Comparison of ENCODE assay signal across 8 cellular contexts in genomic region chr17:6713130-6713917, GRCh38. TPM values are rescaled to one million over a fixed set of nuclear protein-coding genes. Genes with fewer than 3 reads are reported as not detected.
DNase-seq lines count a peak whose midpoint lies in the region; ATAC-seq lines count a peak whose summit lies in the region.

Gene SLC13A5 (minus strand): TSS chr17:6713369. CDS start chr17:6713333, 36 bp downstream.

- no peak for ATAC-seq in GM19395 (IDR thresholded peaks at IDR 0.05; ENCODE audit: unreplicated experiment)

- DNase-seq in EL, result peak; percentile 59
- peak; percentile 19 for DNase-seq in NCI-H1105 treated with DMSO at 0.1 percent for 48 hours (lab: John Stamatoyannopoulos, UW)
- DNase-seq in dermis blood vessel endothelial cell, result peak; percentile 24
- peak; percentile 3 for DNase-seq in medulla oblongata (ENCODE audit: extremely low spot score)
- no peak for DNase-seq in activated gamma-delta T cell treated with Interleukin-2 at 50 U/mL for 16 hours
- DNase-seq in NCI-H345 (lab: John Stamatoyannopoulos, UW), result no peak
- DNase-seq in NCI-H526 treated with DMSO at 0.1 percent for 48 hours (lab: John Stamatoyannopoulos, UW), result no peak

RNA-seq across cellular contexts. Expression of gene SLC13A5, which starts in this region (rescaled TPM):
- total RNA-seq in dermis blood vessel endothelial cell, result not detected in 2 replicates

Comparison
In these comparisons a context has a peak if more than half of its experiments do, and no peak if none do; other contexts are left out.
1. Peak in DNase-seq in dermis blood vessel endothelial cell; RNA of the gene not detected or under 1 TPM.
2. DNase-seq: peak in EL (single experiment), NCI-H1105 treated with DMSO at 0.1 percent for 48 hours (single experiment) and medulla oblongata (single experiment); none in activated gamma-delta T cell treated with Interleukin-2 at 50 U/mL for 16 hours (single experiment), NCI-H345 (single experiment) and NCI-H526 treated with DMSO at 0.1 percent for 48 hours (single experiment).